35 cellular contexts compared by ENCODE assay signal in the genomic region with DNA sequence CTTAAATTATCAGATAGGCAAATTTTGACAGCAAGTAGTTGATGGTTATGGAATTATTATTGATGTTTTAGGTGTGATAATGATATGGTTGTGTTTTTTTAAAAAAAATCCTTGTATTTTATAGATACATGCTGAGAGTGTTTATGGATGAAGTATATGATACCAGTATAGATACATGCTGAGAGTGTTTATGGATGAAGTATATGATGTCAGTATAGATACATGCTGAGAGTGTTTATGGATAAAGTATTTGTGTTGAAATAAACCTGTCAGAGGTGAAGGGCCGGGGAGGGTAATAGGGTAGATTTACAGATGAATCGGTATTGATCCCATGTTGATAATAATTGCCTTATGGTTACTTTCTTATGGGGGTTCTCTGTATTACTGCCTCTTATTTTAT. TPM values are rescaled to one million over a fixed set of nuclear protein-coding genes. Genes with fewer than 3 reads are reported as not detected.
"Had no signal": no experiment of that assay in that cellular context is flagged by ENCODE, and none has a peak within 500 bp of the region (broad histone marks: within the 10 kb centered on the region; RNA-seq: fewer than 3 reads in every experiment).

No MANE protein-coding gene starts in this region.

- H3K27ac ChIP-seq: adrenal gland, ascending aorta, body of pancreas, brain microvascular endothelial cell, breast epithelium, cardiac muscle cell had no signal

- H3K4me3 ChIP-seq: adrenal gland, ascending aorta, body of pancreas, breast epithelium, cardiac muscle cell had no signal

- H3K36me3 ChIP-seq: adrenal gland, ascending aorta, brain microvascular endothelial cell, breast epithelium, cardiac muscle cell had no signal

- DNase-seq: activated effector memory CD4-positive, alpha-beta T cell treated with anti-CD3 and anti-CD28 coated beads, Interleukin-2, amount 50 U/mL, for 16 hours; activated effector memory CD4-positive, alpha-beta T cell treated with Interleukin-2 at 50 U/mL for 16 hours; activated gamma-delta T cell; activated gamma-delta T cell treated with Interleukin-2 at 50 U/mL for 16 hours; activated naive CD4-positive, alpha-beta T cell; activated naive CD4-positive, alpha-beta T cell treated with anti-CD3 and anti-CD28 coated beads for 36 hours; activated naive CD4-positive, alpha-beta T cell treated with anti-CD3 and anti-CD28 coated beads, Interleukin-2, amount 10 ng/mL, durations not matched to agents 7 days and 5 days; activated naive CD4-positive, alpha-beta T cell treated with anti-CD3 and anti-CD28 coated beads, Interleukin-2, amount 50 U/mL, for 16 hours; activated naive CD4-positive, alpha-beta T cell treated with Interleukin-2 at 50 U/mL for 16 hours; activated naive CD8-positive, alpha-beta T cell treated with anti-CD3 and anti-CD28 coated beads for 36 hours; activated naive CD8-positive, alpha-beta T cell treated with anti-CD3 and anti-CD28 coated beads, Interleukin-2, amount 10 ng/mL, durations not matched to agents 7 days and 5 days; activated naive CD8-positive, alpha-beta T cell treated with anti-CD3 and anti-CD28 coated beads, Interleukin-2, amount 50 U/mL, for 24 hours; activated T-cell treated with anti-CD3 and anti-CD28 coated beads, Interleukin-2, amount 50 U/mL, for 4 hours; activated T-cell treated with anti-CD3 and anti-CD28 coated beads, Interleukin-2, amount 50 U/mL, for 48 hours; activated T-cell treated with anti-CD3 and anti-CD28 coated beads, Interleukin-2, amount 50 U/mL, for 72 hours; adrenal gland; amniotic stem cell; amygdala; anterior cingulate cortex; aorta; body of pancreas; brain microvascular endothelial cell; caudate nucleus; central memory CD4-positive, alpha-beta T cell; cerebellar nuclear complex had no signal

- H3K9me3 ChIP-seq: adrenal gland, ascending aorta, body of pancreas, breast epithelium had no signal

RNA-seq across cellular contexts. Expression of a gene that starts 6.0 kb away (rescaled TPM):
- total RNA-seq: activated naive CD4-positive, alpha-beta T cell treated with anti-CD3 and anti-CD28 coated beads for 36 hours; activated naive CD4-positive, alpha-beta T cell treated with anti-CD3 and anti-CD28 coated beads, Interleukin-2, amount 50 U/mL, for 72 hours; activated naive CD8-positive, alpha-beta T cell treated with anti-CD3 and anti-CD28 coated beads for 36 hours; activated naive CD8-positive, alpha-beta T cell treated with anti-CD3 and anti-CD28 coated beads, Interleukin-2, amount 10 ng/mL, durations not matched to agents 7 days and 5 days; activated T-cell treated with anti-CD3 and anti-CD28 coated beads, Interleukin-2, amount 50 U/mL, for 4 hours; activated T-cell treated with anti-CD3 and anti-CD28 coated beads, Interleukin-2, amount 50 U/mL, for 72 hours; activated T-helper 1 cell treated with anti-CD3 and anti-CD28 coated beads, Interleukin-12 subunit alpha, Interleukin-12 subunit beta, Interleukin-2, Interleukin-4 antibody, amounts not matched to agents 30 ng/mL and 10 ng/mL and 1 ng/mL, durations not matched to agents 14 hours and 24 hours and 36 hours; activated T-helper 17 cell treated with anti-CD3 and anti-CD28 coated beads, Interleukin-2, amount 50 U/mL, for 72 hours; activated T-helper 2 cell treated with anti-CD3 and anti-CD28 coated beads, Interferon-gamma antibody, Interleukin-2, Interleukin-4, amounts not matched to agents 10 μg/mL and 5 μg/mL and 100 μg/mL, durations not matched to agents 14 hours and 24 hours and 36 hours; adrenal gland; aorta; ascending aorta; body of pancreas; bronchial epithelial cell; cardiac muscle cell; cardiac septum; chondrocyte had no signal
